18 cellular contexts compared by ENCODE assay signal in the genomic region with DNA sequence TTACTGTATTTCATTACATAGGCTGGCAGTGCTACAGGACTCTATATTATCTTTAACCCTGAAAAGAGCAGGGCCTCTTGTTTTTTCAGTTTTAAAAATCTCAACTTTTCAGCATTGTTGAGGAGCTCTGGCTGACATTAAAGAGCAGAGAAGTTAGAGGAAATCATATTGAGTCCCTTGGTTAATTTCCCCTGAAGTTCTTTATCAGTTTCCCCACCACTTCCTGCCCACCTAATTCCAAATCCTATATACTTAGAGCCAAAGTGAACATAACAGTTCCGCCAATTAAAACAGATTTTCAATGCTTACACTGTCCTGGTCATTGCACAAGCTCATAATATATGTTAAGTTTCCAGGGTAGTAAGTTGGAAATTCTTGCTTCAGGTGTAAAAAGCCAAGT.
"Had no signal": no experiment of that assay in that cellular context is flagged by ENCODE, and none has a peak within 500 bp of the region (broad histone marks: within the 10 kb centered on the region; RNA-seq: fewer than 3 reads in every experiment).

No MANE protein-coding gene starts in this region.

- H3K27me3 Mint-ChIP-seq: memory B cell, progenitor cell of endocrine pancreas had no signal

- H3K27ac Mint-ChIP-seq: mesothelial cell of epicardium, nephron, progenitor cell of endocrine pancreas had no signal

- H3K4me3 Mint-ChIP-seq: memory B cell, mesothelial cell of epicardium, nephron had no signal

- DNase-seq: colonic mucosa; effector CD4-positive, alpha-beta T cell; gastrocnemius medialis; immature natural killer cell; left cardiac atrium; left ventricle myocardium inferior; lower lobe of right lung; occipital lobe; pancreas; right cardiac atrium; small intestine; stimulated activated CD4-positive, alpha-beta T cell treated with anti-CD3 and anti-CD28 coated beads, Interleukin-12 subunit alpha, Interleukin-12 subunit beta, amount 100 ng/mL, for 4 hours; stimulated activated naive CD4-positive, alpha-beta T cell treated with Interleukin-2 at 50 U/mL for 16 hours; trophoblast cell had no signal

- H3K9me3 Mint-ChIP-seq: immature natural killer cell, memory B cell, mesothelial cell of epicardium, nephron had no signal

- H3K4me1 Mint-ChIP-seq: nephron had no signal

- ATAC-seq: gastrocnemius medialis, left cardiac atrium, lower lobe of right lung, pancreas, right cardiac atrium had no signal
